In genomic region chr16:22614271-22614947, GRCh38 we compare ENCODE assay signal across 1 cellular context.
TF ChIP-seq lines count a peak whose summit lies in the region.

No MANE protein-coding gene starts in this region.

TF ChIP-seq in WTC11, 78 proteins besides CTCF, POLR2A, EP300 and RAD21 (continued from another document):
- no peak for TF ChIP-seq ARID4B (CRISPR knock-in tag; IDR thresholded peaks at IDR 0.05; ENCODE audit: borderline replicate concordance)
- no peak for TF ChIP-seq CREB1 (CRISPR knock-in tag; IDR thresholded peaks at IDR 0.05)
- no peak for TF ChIP-seq ZNF219 (CRISPR knock-in tag; IDR thresholded peaks at IDR 0.05; ENCODE audit: borderline replicate concordance)
- TF ChIP-seq NR3C1 (CRISPR knock-in tag; conservative IDR thresholded peaks at IDR 0.05; ENCODE audit: low read depth) = no peak
- TF ChIP-seq IRF1 (CRISPR knock-in tag; IDR thresholded peaks at IDR 0.05) = no peak
- no peak for TF ChIP-seq HMGXB4 (CRISPR knock-in tag; IDR thresholded peaks at IDR 0.05)
